In the genomic region with DNA sequence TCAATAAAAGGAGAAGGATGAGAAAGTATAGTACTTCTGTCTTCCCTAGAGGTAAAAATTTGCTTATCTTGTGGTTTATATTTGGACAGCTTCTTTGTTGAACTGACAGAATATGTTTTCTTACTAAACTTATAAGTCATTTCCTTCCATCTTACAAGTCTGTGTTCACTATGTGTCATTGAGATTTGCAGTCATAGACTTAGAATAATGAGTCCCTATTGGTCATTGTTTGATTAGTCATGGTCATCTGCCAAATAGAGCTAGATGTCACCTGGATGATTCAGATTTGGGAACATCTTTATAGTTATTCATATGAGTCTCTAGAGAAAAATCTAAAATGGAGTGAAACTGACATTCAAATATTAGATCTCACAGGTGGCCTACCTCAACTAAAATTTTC, we compare ENCODE assay signal across 24 cellular contexts. TPM values are rescaled to one million over a fixed set of nuclear protein-coding genes. Genes with fewer than 3 reads are reported as not detected.
DNase-seq lines count a peak whose midpoint lies in the region; ATAC-seq and TF ChIP-seq lines count a peak whose summit lies in the region.
"Had no signal": no experiment of that assay in that cellular context is flagged by ENCODE, and none has a peak within 500 bp of the region (broad histone marks: within the 10 kb centered on the region; RNA-seq: fewer than 3 reads in every experiment).

No MANE protein-coding gene starts in this region.

- POLR2A ChIA-PET in PC-9 (lab: Charles Lee; ENCODE audit: unreplicated experiment) = no interaction called here

- H3K9me2 ChIP-seq in PC-9 (ENCODE audit: insufficient read depth) = no peaks in the 10 kb centered on the region

- no peak overlapping the region for H3K4me2 ChIP-seq in PC-9

- peak; percentile 70 for DNase-seq in A172 (ENCODE audit: low spot score)
- peak; percentile 60 for DNase-seq in HS-5 (ENCODE audit: low read depth)
- DNase-seq in foreskin fibroblast = peak; percentile 45 to 67
- no peak for DNase-seq in NCI-H226
- DNase-seq in NCI-H345 (lab: John Stamatoyannopoulos, UW) = no peak
- no peak for DNase-seq in PC-9
- DNase-seq in brain microvascular endothelial cell = no peak
- DNase-seq: activated CD4-positive, alpha-beta T cell treated with anti-CD3 and anti-CD28 coated beads, Interleukin-2, amount 50 U/mL, for 4 hours; activated naive CD4-positive, alpha-beta T cell treated with anti-CD3 and anti-CD28 coated beads for 36 hours; activated T-cell treated with anti-CD3 and anti-CD28 coated beads, Interleukin-2, amount 50 U/mL, for 24 hours; body of pancreas; C1 segment of cervical spinal cord; cortex of kidney; GDM1; GOT3; NCI-H187; NCI-H446 treated with DMSO at 0.1 percent for 48 hours; SHP77; stimulated activated CD4-positive, alpha-beta T cell treated with anti-CD3 and anti-CD28 coated beads, Interleukin-12 subunit alpha, Interleukin-12 subunit beta, amount 100 ng/mL, for 4 hours; T-cell had no signal

- no peak for TF ChIP-seq CTCF in foreskin fibroblast (IDR thresholded peaks at IDR 0.05; ENCODE audit: low read depth, low read length)
- no peak for TF ChIP-seq CTCF in PC-9 (conservative IDR thresholded peaks at IDR 0.05)
- no peak for TF ChIP-seq CTCF in brain microvascular endothelial cell (IDR thresholded peaks at IDR 0.05; ENCODE audit: low read depth, low read length, missing control alignments)

- no peaks in the 10 kb centered on the region for H3K36me3 Mint-ChIP-seq in activated T-helper 17 cell treated with anti-CD3 and anti-CD28 coated beads, Interleukin-2, amount 50 U/mL, for 72 hours (ENCODE audit: low read depth)
- H3K36me3 Mint-ChIP-seq: IgD-negative memory B cell, T-cell had no signal

- H3K4me1 ChIP-seq in PC-9 (replicated peaks; ENCODE audit: insufficient read depth) = no peaks in the 10 kb centered on the region
- H3K4me1 ChIP-seq: body of pancreas had no signal

- ATAC-seq in activated T-helper 17 cell treated with anti-CD3 and anti-CD28 coated beads, Interleukin-2, amount 50 U/mL, for 72 hours (replicated peaks) = peak; percentile 62
- ATAC-seq: body of pancreas, T-cell had no signal

- H3K36me3 ChIP-seq in PC-9 (ENCODE audit: low read depth) (no peaks in the 10 kb centered on the region), brain microvascular endothelial cell (replicated peaks) (no peaks in the 10 kb centered on the region)
- H3K36me3 ChIP-seq: suprapubic skin, vagina had no signal

- intact Hi-C loops in PC-9 (cut with micrococcal nuclease; ENCODE audit: unreplicated experiment) = no loop called here

- H4K20me1 ChIP-seq in PC-9 (ENCODE audit: insufficient read depth) = no peaks in the 10 kb centered on the region

- in situ Hi-C loops in brain microvascular endothelial cell (cut with HindIII; ENCODE audit: low pct_ligation_motif_present, low sequenced_read_pairs) = no loop called here

- BruUV-seq in PC-9 (replicated peaks; lab: Mats Ljungman, UMichigan) = no TSS peak

- H3K27ac ChIP-seq in PC-9 (no peak overlapping the region), brain microvascular endothelial cell (no peak overlapping the region)
- H3K27ac ChIP-seq: body of pancreas, suprapubic skin, vagina had no signal

- H3K27me3 ChIP-seq in PC-9 (ENCODE audit: insufficient read depth, low read depth) = no peaks in the 10 kb centered on the region
- H3K27me3 ChIP-seq in brain microvascular endothelial cell (replicated peaks) = no peaks in the 10 kb centered on the region
- H3K27me3 ChIP-seq: body of pancreas, suprapubic skin, vagina had no signal

- H3K9me3 Mint-ChIP-seq in activated T-helper 17 cell treated with anti-CD3 and anti-CD28 coated beads, Interleukin-2, amount 50 U/mL, for 72 hours = no peaks in the 10 kb centered on the region
- H3K9me3 Mint-ChIP-seq: activated naive CD4-positive, alpha-beta T cell treated with anti-CD3 and anti-CD28 coated beads for 36 hours; activated T-cell treated with anti-CD3 and anti-CD28 coated beads, Interleukin-2, amount 50 U/mL, for 24 hours; T-cell had no signal

- no peak overlapping the region for H3K4me3 Mint-ChIP-seq in activated T-helper 17 cell treated with anti-CD3 and anti-CD28 coated beads, Interleukin-2, amount 50 U/mL, for 72 hours
- H3K4me3 Mint-ChIP-seq: activated naive CD4-positive, alpha-beta T cell treated with anti-CD3 and anti-CD28 coated beads for 36 hours; activated T-cell treated with anti-CD3 and anti-CD28 coated beads, Interleukin-2, amount 50 U/mL, for 24 hours; IgD-negative memory B cell; T-cell had no signal

- no peak overlapping the region for H2AFZ ChIP-seq in PC-9

- no peaks in the 10 kb centered on the region for H3K79me2 ChIP-seq in PC-9 (ENCODE audit: low read depth)

- no peaks in the 10 kb centered on the region for H3F3A ChIP-seq in PC-9 (ENCODE audit: insufficient read depth, low read depth)

- no peaks in the 10 kb centered on the region for H3K4me1 Mint-ChIP-seq in activated T-helper 17 cell treated with anti-CD3 and anti-CD28 coated beads, Interleukin-2, amount 50 U/mL, for 72 hours
- H3K4me1 Mint-ChIP-seq: IgD-negative memory B cell, T-cell had no signal

- H3K27ac Mint-ChIP-seq in activated T-helper 17 cell treated with anti-CD3 and anti-CD28 coated beads, Interleukin-2, amount 50 U/mL, for 72 hours = no peak overlapping the region
- H3K27ac Mint-ChIP-seq: activated naive CD4-positive, alpha-beta T cell treated with anti-CD3 and anti-CD28 coated beads for 36 hours; activated T-cell treated with anti-CD3 and anti-CD28 coated beads, Interleukin-2, amount 50 U/mL, for 24 hours; IgD-negative memory B cell; T-cell had no signal

- CTCF ChIA-PET in PC-9 (lab: Charles Lee) = no interaction called here

- no peaks in the 10 kb centered on the region for H3K27me3 Mint-ChIP-seq in activated T-helper 17 cell treated with anti-CD3 and anti-CD28 coated beads, Interleukin-2, amount 50 U/mL, for 72 hours
- H3K27me3 Mint-ChIP-seq: activated T-cell treated with anti-CD3 and anti-CD28 coated beads, Interleukin-2, amount 50 U/mL, for 24 hours; IgD-negative memory B cell had no signal

- no peak overlapping the region for H3K4me3 ChIP-seq in foreskin fibroblast (ENCODE audit: low read depth in 1 of 2, low read length in 2 of 2)
- no peak overlapping the region for H3K4me3 ChIP-seq in PC-9
- H3K4me3 ChIP-seq in brain microvascular endothelial cell (ENCODE audit: low read depth, low read length) = no peak overlapping the region
- H3K4me3 ChIP-seq: body of pancreas, suprapubic skin, vagina had no signal

- no peaks in the 10 kb centered on the region for H3K9me3 ChIP-seq in PC-9 (ENCODE audit: insufficient read depth, low read depth)
- H3K9me3 ChIP-seq: body of pancreas, suprapubic skin, vagina had no signal

RNA-seq across cellular contexts. Expression of a gene that starts 51.5 kb away (rescaled TPM):
- not detected in 2 replicates for total RNA-seq in A172 (2014; rRNA removed; shearing (Covaris generic))
- under 1 TPM; 0.13 to 0.19 TPM for total RNA-seq in activated T-helper 17 cell treated with anti-CD3 and anti-CD28 coated beads, Interleukin-2, amount 50 U/mL, for 72 hours
- 0.13 and 0.20 TPM in 2 replicates for total RNA-seq in PC-9 (2021)

Comparison
In these comparisons a context has a peak if more than half of its experiments do, and no peak if none do; other contexts are left out.
1. DNase-seq: peak in A172 (single experiment), HS-5 (single experiment) and foreskin fibroblast (2 of 2); none in NCI-H226 (single experiment), NCI-H345 (single experiment), PC-9 (0 of 2) and brain microvascular endothelial cell (single experiment).